19 cellular contexts compared by ENCODE assay signal in the genomic region with DNA sequence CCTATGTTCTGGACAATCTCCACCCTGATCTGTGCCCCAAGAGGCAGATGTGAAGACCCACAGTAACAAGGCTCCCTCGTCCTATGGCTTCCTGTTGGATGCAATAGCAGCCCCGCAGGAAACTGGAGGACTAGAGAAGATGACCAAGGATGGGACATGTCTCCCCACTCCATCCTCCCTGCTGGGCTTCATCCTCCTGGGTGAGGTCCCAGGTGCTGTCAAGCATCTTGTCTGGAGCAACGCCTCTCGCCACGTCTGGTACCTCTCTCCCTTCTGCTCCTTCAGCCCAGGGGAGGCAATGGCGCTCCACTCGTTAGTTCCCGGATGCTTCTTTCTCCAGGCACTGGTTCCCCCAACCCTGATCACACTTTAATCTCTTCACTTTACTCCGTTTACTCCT. TPM values are rescaled to one million over a fixed set of nuclear protein-coding genes. Genes with fewer than 3 reads are reported as not detected.
DNase-seq lines count a peak whose midpoint lies in the region; ATAC-seq, FAIRE-seq and TF ChIP-seq lines count a peak whose summit lies in the region.
"Had no signal": no experiment of that assay in that cellular context is flagged by ENCODE, and none has a peak within 500 bp of the region (broad histone marks: within the 10 kb centered on the region; RNA-seq: fewer than 3 reads in every experiment).

No MANE protein-coding gene starts in this region.

- no peak for TF ChIP-seq CTCF in A549 (IDR thresholded peaks at IDR 0.05)
- no peak for TF ChIP-seq CTCF in progenitor cell of endocrine pancreas (IDR thresholded peaks at IDR 0.05; ENCODE audit: unreplicated experiment)

- H3K4me1 Mint-ChIP-seq in dendritic cell treated with granulocyte-macrophage colony-stimulating factor and Interleukin-4, amounts not matched to agents 40 ng/mL and 50 ng/mL, for 4 days (ENCODE audit: low read depth): peaks cover 19% of the 10 kb centered on the region
- peaks cover 6% of the 10 kb centered on the region for H3K4me1 Mint-ChIP-seq in progenitor cell of endocrine pancreas (ENCODE audit: low read depth)

- no peak for TF ChIP-seq RAD21 in A549 (conservative IDR thresholded peaks at IDR 0.05 in 1 of 2, IDR thresholded peaks at IDR 0.05 in 1 of 2)

- H3K27ac ChIP-seq in A549: peak overlapping the region; percentile 97 to 98
- H3K27ac ChIP-seq: C4-2B had no signal

- peak overlapping the region; percentile 21 for H3K27ac Mint-ChIP-seq in dendritic cell treated with granulocyte-macrophage colony-stimulating factor and Interleukin-4, amounts not matched to agents 40 ng/mL and 50 ng/mL, for 4 days
- H3K27ac Mint-ChIP-seq in progenitor cell of endocrine pancreas: peak overlapping the region; percentile 73
- H3K27ac Mint-ChIP-seq: CD4-positive, CD25-positive, alpha-beta regulatory T cell; CD8-positive, alpha-beta T cell; GM23338; H9 had no signal

- H3K9me3 ChIP-seq in A549: no peaks in the 10 kb centered on the region
- H3K9me3 ChIP-seq: Caco-2 had no signal

- WGBS in A549 (ENCODE audit: missing lambda C conversion rate): 89% methylated on average over 9 of the region's 9 CpGs

- POLR2A ChIA-PET in A549 (lab: Yijun Ruan, JAX): no interaction called here

- H3K9me3 Mint-ChIP-seq in dendritic cell treated with granulocyte-macrophage colony-stimulating factor and Interleukin-4, amounts not matched to agents 40 ng/mL and 50 ng/mL, for 4 days: no peaks in the 10 kb centered on the region
- no peaks in the 10 kb centered on the region for H3K9me3 Mint-ChIP-seq in progenitor cell of endocrine pancreas (ENCODE audit: low read depth)
- H3K9me3 Mint-ChIP-seq: CD4-positive, CD25-positive, alpha-beta regulatory T cell; CD8-positive, alpha-beta T cell; GM23338; H9 had no signal

- DNase-seq in A549 (ENCODE audit: low read depth in 1 of 2, low spot score in 1 of 2): no peak
- peak; percentile 23 for DNase-seq in NCI-H69 (lab: John Stamatoyannopoulos, UW)
- DNase-seq in progenitor cell of endocrine pancreas (ENCODE audit: low spot score, unreplicated experiment): no peak
- DNase-seq in retina: no peak
- no peak for DNase-seq in superior temporal gyrus (ENCODE audit: extremely low spot score)
- DNase-seq: 8988T; Caco-2; CD4-positive, CD25-positive, alpha-beta regulatory T cell; CD8-positive, alpha-beta T cell; DMS153; DND-41; H9 had no signal

- TF ChIP-seq EP300 in A549 (IDR thresholded peaks at IDR 0.05): no peak

- no peak for FAIRE-seq in A549 (lab: Jason Lieb, UNC)
- FAIRE-seq: G401.6, GM12892 had no signal

- no peaks in the 10 kb centered on the region for H3K36me3 Mint-ChIP-seq in dendritic cell treated with granulocyte-macrophage colony-stimulating factor and Interleukin-4, amounts not matched to agents 40 ng/mL and 50 ng/mL, for 4 days (ENCODE audit: low read depth)
- no peaks in the 10 kb centered on the region for H3K36me3 Mint-ChIP-seq in progenitor cell of endocrine pancreas (ENCODE audit: insufficient read depth)
- H3K36me3 Mint-ChIP-seq: CD4-positive, CD25-positive, alpha-beta regulatory T cell; CD8-positive, alpha-beta T cell had no signal

- no peak overlapping the region for H3K4me3 ChIP-seq in A549
- H3K4me3 ChIP-seq: GM23338 had no signal

- H3K4me3 Mint-ChIP-seq in dendritic cell treated with granulocyte-macrophage colony-stimulating factor and Interleukin-4, amounts not matched to agents 40 ng/mL and 50 ng/mL, for 4 days: no peak overlapping the region
- H3K4me3 Mint-ChIP-seq in progenitor cell of endocrine pancreas (ENCODE audit: low read depth): no peak overlapping the region
- H3K4me3 Mint-ChIP-seq: CD8-positive, alpha-beta T cell; GM23338; H9 had no signal

- TF ChIP-seq POLR2A in A549 (IDR thresholded peaks at IDR 0.05; ENCODE audit: low read length): no peak

- H3K27me3 Mint-ChIP-seq in dendritic cell treated with granulocyte-macrophage colony-stimulating factor and Interleukin-4, amounts not matched to agents 40 ng/mL and 50 ng/mL, for 4 days: peaks cover 14% of the 10 kb centered on the region
- H3K27me3 Mint-ChIP-seq in progenitor cell of endocrine pancreas: peaks cover 5% of the 10 kb centered on the region

- peaks cover 33% of the 10 kb centered on the region for H3K4me1 ChIP-seq in A549

- intact Hi-C loops in dendritic cell treated with granulocyte-macrophage colony-stimulating factor and Interleukin-4, amounts not matched to agents 40 ng/mL and 50 ng/mL, for 4 days (cut with micrococcal nuclease): loop anchor here (10.0 kb wide), 1 partner anchor 723 kb away; a partner anchor contains a TSS

- H3K4me2 ChIP-seq in A549: no peak overlapping the region
- H3K4me2 ChIP-seq: GM23338 had no signal

- CTCF ChIA-PET in A549 (lab: Yijun Ruan, JAX): interaction anchor here (3.1 kb wide), 1 partner anchor 8 kb away, joined by 13 read pairs; no protein-coding TSS in a partner anchor

- ATAC-seq in A549 (no peak), GM21360 (IDR thresholded peaks at IDR 0.05; ENCODE audit: unreplicated experiment) (no peak)
- ATAC-seq: CD8-positive, alpha-beta T cell; GM23338; HCT116 had no signal

TF ChIP-seq in A549, 52 proteins besides CTCF, POLR2A, EP300 and RAD21:
- TF ChIP-seq ZSCAN20 (CRISPR knock-in tag; IDR thresholded peaks at IDR 0.05) (no peak), CHD2 (IDR thresholded peaks at IDR 0.05; ENCODE audit: low read length, partially characterized antibody) (no peak), MAZ (IDR thresholded peaks at IDR 0.05; ENCODE audit: borderline replicate concordance, low read depth, low read length) (no peak), KDM5A (IDR thresholded peaks at IDR 0.05) (no peak), JUN (IDR thresholded peaks at IDR 0.05) (no peak), CEBPB (IDR thresholded peaks at IDR 0.05) (no peak), RFX5 (IDR thresholded peaks at IDR 0.05) (no peak), CBX2 (IDR thresholded peaks at IDR 0.05; ENCODE audit: borderline replicate concordance, low read depth) (no peak), ZFP36 (IDR thresholded peaks at IDR 0.05; ENCODE audit: borderline replicate concordance, partially characterized antibody) (no peak), HOXA7 (CRISPR knock-in tag; IDR thresholded peaks at IDR 0.05) (no peak), POLR2AphosphoS2 (conservative IDR thresholded peaks at IDR 0.05; ENCODE audit: low read length) (no peak), GATA3 (IDR thresholded peaks at IDR 0.05; ENCODE audit: borderline replicate concordance) (no peak)
- TF ChIP-seq, protein P1, sequence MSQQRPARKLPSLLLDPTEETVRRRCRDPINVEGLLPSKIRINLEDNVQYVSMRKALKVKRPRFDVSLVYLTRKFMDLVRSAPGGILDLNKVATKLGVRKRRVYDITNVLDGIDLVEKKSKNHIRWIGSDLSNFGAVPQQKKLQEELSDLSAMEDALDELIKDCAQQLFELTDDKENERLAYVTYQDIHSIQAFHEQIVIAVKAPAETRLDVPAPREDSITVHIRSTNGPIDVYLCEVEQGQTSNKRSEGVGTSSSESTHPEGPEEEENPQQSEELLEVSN (IDR thresholded peaks at IDR 0.05; ENCODE audit: borderline replicate concordance, low read depth): no peak
- TF ChIP-seq, protein P2, sequence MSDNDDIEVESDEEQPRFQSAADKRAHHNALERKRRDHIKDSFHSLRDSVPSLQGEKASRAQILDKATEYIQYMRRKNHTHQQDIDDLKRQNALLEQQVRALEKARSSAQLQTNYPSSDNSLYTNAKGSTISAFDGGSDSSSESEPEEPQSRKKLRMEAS (IDR thresholded peaks at IDR 0.05): no peak

RNA-seq across cellular contexts. Expression of a gene that starts 11.1 kb away (rescaled TPM):
- 2.7 and 3.1 TPM in 2 replicates for polyA plus RNA-seq in A549 (2011; rRNA removed)
- 1.5 and 1.6 TPM in 2 replicates for polyA plus RNA-seq in A549 (2012; cell fraction: cytosol; rRNA removed)
- polyA plus RNA-seq in A549 (2012; cell fraction: nucleus; rRNA removed): 0.82 and 1.1 TPM in 2 replicates
- 1.7 to 2.3 TPM (median 1.7 TPM) in 3 replicates for polyA plus RNA-seq in A549 (2017; fragmentation: RNase III; extraction: RNeasy Plus Mini Kit Qiagen cat#74134 plus additional on column Dnase treatment)
- polyA minus RNA-seq in A549 (2011; rRNA and poly(A)+ RNA removed): 2.0 and 2.1 TPM in 2 replicates
- 2.0 and 2.2 TPM in 2 replicates for total RNA-seq in progenitor cell of endocrine pancreas

RNA-seq across cellular contexts. Expression of a gene that starts 11.2 kb away (rescaled TPM):
- polyA plus RNA-seq in A549 (2011; rRNA removed) (25.4 and 32.5 TPM in 2 replicates), A549 (2017; fragmentation: RNase III; extraction: RNeasy Plus Mini Kit Qiagen cat#74134 plus additional on column Dnase treatment) (31.4 to 32.5 TPM (median 32.4 TPM) in 3 replicates)
- 14.6 and 17.7 TPM in 2 replicates for polyA plus RNA-seq in A549 (2012; cell fraction: cytosol; rRNA removed)
- 20.2 and 22.5 TPM in 2 replicates for polyA plus RNA-seq in A549 (2012; cell fraction: nucleus; rRNA removed)
- 23.1 and 26.2 TPM in 2 replicates for polyA minus RNA-seq in A549 (2011; rRNA and poly(A)+ RNA removed)
- total RNA-seq in progenitor cell of endocrine pancreas: 38.0 and 41.3 TPM in 2 replicates
